8 cellular contexts compared by ENCODE assay signal in genomic region chr17:48457080-48457836, GRCh38. TPM values are rescaled to one million over a fixed set of nuclear protein-coding genes. Genes with fewer than 3 reads are reported as not detected.
DNase-seq lines count a peak whose midpoint lies in the region; TF ChIP-seq lines count a peak whose summit lies in the region.

No MANE protein-coding gene starts in this region.

- TF ChIP-seq POLR2A in vagina (IDR thresholded peaks at IDR 0.05) = no peak

- H3K27me3 ChIP-seq in SJCRH30 (no peaks in the 10 kb centered on the region), vagina (no peaks in the 10 kb centered on the region)

- H3K36me3 ChIP-seq in KOPT-K1 (ENCODE audit: insufficient read depth, low read length) = no peaks in the 10 kb centered on the region
- H3K36me3 ChIP-seq in SJCRH30 = no peaks in the 10 kb centered on the region
- H3K36me3 ChIP-seq in vagina = no peaks in the 10 kb centered on the region

- DNase-seq in NCI-H446 (lab: John Stamatoyannopoulos, UW) (peak; percentile 16 to 26), NCI-H446 treated with DMSO at 0.1 percent for 48 hours (lab: John Stamatoyannopoulos, UW) (no peak), SJCRH30 (peak; percentile 40 to 73), head of caudate nucleus (peak; percentile 11 to 81 (median 58)), posterior vena cava (ENCODE audit: low spot score) (peak; percentile 85), vagina (ENCODE audit: extremely low spot score in 2 of 2) (no peak)
- DNase-seq in activated effector memory CD4-positive, alpha-beta T cell treated with anti-CD3 and anti-CD28 coated beads, Interleukin-2, amount 50 U/mL, for 16 hours = peak; percentile 90

- H3K4me3 ChIP-seq in SJCRH30 (no peak overlapping the region), vagina (no peak overlapping the region)

- intact Hi-C loops in head of caudate nucleus (cut with DNase I) = no loop called here
- intact Hi-C loops in posterior vena cava (cut with DNase I) = no loop called here
- intact Hi-C loops in vagina (cut with DNase I) = no loop called here

- H3K4me1 ChIP-seq in SJCRH30 (no peaks in the 10 kb centered on the region), vagina (no peaks in the 10 kb centered on the region)

- peak; percentile 54 to 60 (median 57) for TF ChIP-seq CTCF in vagina (IDR thresholded peaks at IDR 0.05)

- H3K27ac ChIP-seq in KOPT-K1 (ENCODE audit: low read depth, low read length, poor library complexity, severe bottlenecking) (peak overlapping the region; percentile 31), SJCRH30 (no peak overlapping the region), vagina (no peak overlapping the region)

- H3K9me3 ChIP-seq in KOPT-K1 (ENCODE audit: insufficient read depth, low read length, poor library complexity, severe bottlenecking) (no peaks in the 10 kb centered on the region), SJCRH30 (replicated peaks) (no peaks in the 10 kb centered on the region; the same call in 1 of the 2 replicates), vagina (no peaks in the 10 kb centered on the region)

RNA-seq across cellular contexts. Expression of gene SKAP1, which starts 27.2 kb away (rescaled TPM):
- total RNA-seq in SJCRH30 (2014; rRNA removed; shearing (Covaris generic)) = not detected in 2 replicates
- 1 to 10 TPM; 1.1 to 1.5 TPM for total RNA-seq in posterior vena cava
- 5.6 TPM for total RNA-seq in vagina

Comparison
In these comparisons a context has a peak if more than half of its experiments do, and no peak if none do; other contexts are left out.
1. DNase-seq: peak in NCI-H446 (2 of 2), SJCRH30 (2 of 2), activated effector memory CD4-positive, alpha-beta T cell treated with anti-CD3 and anti-CD28 coated beads, Interleukin-2, amount 50 U/mL, for 16 hours (single experiment), head of caudate nucleus (42 of 42) and posterior vena cava (single experiment); none in NCI-H446 treated with DMSO at 0.1 percent for 48 hours (single experiment) and vagina (0 of 2).